ENCODE assay signal across 21 cellular contexts in the genomic region with DNA sequence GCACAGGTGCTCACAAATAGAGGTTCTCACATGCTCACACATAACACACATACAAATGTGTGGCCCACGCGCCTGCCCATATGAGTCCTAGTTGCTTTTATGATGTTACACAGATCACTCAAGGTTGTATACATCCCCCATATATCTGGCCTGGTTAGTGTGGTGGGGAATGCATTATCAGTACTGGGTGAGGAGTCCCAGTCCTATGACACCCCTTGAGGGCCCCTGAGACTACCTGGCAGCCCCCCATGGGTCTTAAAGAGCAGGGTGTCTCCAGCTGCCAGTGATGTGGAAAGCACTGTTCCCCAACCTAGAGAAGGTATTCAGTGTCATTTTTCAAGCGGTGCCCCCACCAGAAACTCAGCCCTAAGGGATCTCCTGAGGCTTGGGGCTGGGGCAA. TPM values are rescaled to one million over a fixed set of nuclear protein-coding genes. Genes with fewer than 3 reads are reported as not detected.
"Had no signal": no experiment of that assay in that cellular context is flagged by ENCODE, and none has a peak within 500 bp of the region (broad histone marks: within the 10 kb centered on the region; RNA-seq: fewer than 3 reads in every experiment).

No MANE protein-coding gene starts in this region.

- H3K9me3 ChIP-seq: mucosa of descending colon, right atrium auricular region, upper lobe of right lung had no signal

- H3K36me3 ChIP-seq: cardiac muscle cell, right atrium auricular region, upper lobe of right lung had no signal

- H3K27ac ChIP-seq: cardiac muscle cell, dorsolateral prefrontal cortex, right atrium auricular region, upper lobe of right lung, WERI-Rb-1 had no signal

- H3K4me3 ChIP-seq: cardiac muscle cell, dorsolateral prefrontal cortex, mucosa of descending colon, right atrium auricular region, upper lobe of right lung had no signal

- DNase-seq: activated CD4-positive, alpha-beta memory T cell treated with anti-CD3 and anti-CD28 coated beads, Interleukin-2, amount 10 ng/mL, durations not matched to agents 7 days and 5 days; activated CD4-positive, alpha-beta T cell treated with anti-CD3 and anti-CD28 coated beads for 36 hours; activated naive CD4-positive, alpha-beta T cell treated with anti-CD3 and anti-CD28 coated beads, Interleukin-2, amount 50 U/mL, for 16 hours; dorsolateral prefrontal cortex; mucosa of descending colon; natural killer cell; nucleus accumbens; posterior cingulate gyrus; small intestine; stimulated activated CD4-positive, alpha-beta T cell treated with anti-CD3 and anti-CD28 coated beads, Interleukin-4, amount 100 ng/mL, for 24 hours; upper lobe of right lung; WERI-Rb-1 had no signal

- H3K9me3 Mint-ChIP-seq: activated CD4-positive, alpha-beta memory T cell treated with anti-CD3 and anti-CD28 coated beads, Interleukin-2, amount 10 ng/mL, durations not matched to agents 7 days and 5 days; natural killer cell; stimulated activated naive CD8-positive, alpha-beta T cell treated with anti-CD3 and anti-CD28 coated beads, Interleukin-15, Interleukin-2, amounts not matched to agents 100 ng/mL and 50 ng/mL, for 24 hours had no signal

- H3K36me3 Mint-ChIP-seq: natural killer cell had no signal

- ATAC-seq: activated CD4-positive, alpha-beta T cell treated with anti-CD3 and anti-CD28 coated beads for 36 hours; esophagus mucosa; left lobe of liver; mucosa of descending colon; natural killer cell; upper lobe of right lung had no signal

- H3K27ac Mint-ChIP-seq: activated CD4-positive, alpha-beta memory T cell treated with anti-CD3 and anti-CD28 coated beads, Interleukin-2, amount 10 ng/mL, durations not matched to agents 7 days and 5 days; activated CD4-positive, alpha-beta T cell treated with anti-CD3 and anti-CD28 coated beads for 36 hours; activated T-helper 2 cell treated with anti-CD3 and anti-CD28 coated beads, Interferon-gamma antibody, Interleukin-2, Interleukin-4, amounts not matched to agents 10 μg/mL and 5 μg/mL and 100 μg/mL, durations not matched to agents 14 hours and 24 hours and 36 hours; natural killer cell had no signal

- H3K4me3 Mint-ChIP-seq: activated CD4-positive, alpha-beta memory T cell treated with anti-CD3 and anti-CD28 coated beads, Interleukin-2, amount 10 ng/mL, durations not matched to agents 7 days and 5 days; activated CD4-positive, alpha-beta T cell treated with anti-CD3 and anti-CD28 coated beads for 36 hours; natural killer cell; stimulated activated naive CD8-positive, alpha-beta T cell treated with anti-CD3 and anti-CD28 coated beads, Interleukin-15, Interleukin-2, amounts not matched to agents 100 ng/mL and 50 ng/mL, for 24 hours had no signal

RNA-seq across cellular contexts. Expression of gene HAND1, which starts 2.8 kb away (rescaled TPM):
- total RNA-seq: activated CD4-positive, alpha-beta memory T cell treated with anti-CD3 and anti-CD28 coated beads, Interleukin-2, amount 10 ng/mL, durations not matched to agents 7 days and 5 days; activated CD4-positive, alpha-beta T cell treated with anti-CD3 and anti-CD28 coated beads for 36 hours; activated T-helper 2 cell treated with anti-CD3 and anti-CD28 coated beads, Interferon-gamma antibody, Interleukin-2, Interleukin-4, amounts not matched to agents 10 μg/mL and 5 μg/mL and 100 μg/mL, durations not matched to agents 14 hours and 24 hours and 36 hours; esophagus mucosa; left lobe of liver; lung microvascular endothelial cell; natural killer cell; T-helper 1 cell treated with Interleukin-12 subunit alpha and Interleukin-12 subunit beta and Interleukin-4 antibody, amounts not matched to agents 30 ng/mL and 1 ng/mL, for 36 hours; temporal lobe; upper lobe of right lung had no signal
